In genomic region chr18:60693426-60693825, GRCh38 we compare ENCODE assay signal across 30 cellular contexts.
DNase-seq lines count a peak whose midpoint lies in the region; ATAC-seq, FAIRE-seq and TF ChIP-seq lines count a peak whose summit lies in the region.
"Had no signal": no experiment of that assay in that cellular context is flagged by ENCODE, and none has a peak within 500 bp of the region (broad histone marks: within the 10 kb centered on the region; RNA-seq: fewer than 3 reads in every experiment).

No MANE protein-coding gene starts in this region.

- no peaks in the 10 kb centered on the region for H3K4me1 Mint-ChIP-seq in T-helper 2 cell treated with Interferon-gamma antibody and Interleukin-4, amounts not matched to agents 5 μg/mL and 100 μg/mL, for 36 hours (ENCODE audit: low read depth)
- H3K4me1 Mint-ChIP-seq: activated B cell treated with CpG ODN at 0.5 μM for 24 hours, brain, mesothelial cell of epicardium, naive B cell had no signal

- ATAC-seq in foreskin keratinocyte = peak; percentile 100
- no peak for ATAC-seq in GM18519 (IDR thresholded peaks at IDR 0.05; ENCODE audit: low FRiP score, unreplicated experiment)
- ATAC-seq: activated T-cell treated with anti-CD3 and anti-CD28 coated beads, Interleukin-2, amount 50 U/mL, for 72 hours; CD8-positive, alpha-beta T cell; gastroesophageal sphincter; left ventricle myocardium superior had no signal

- DNase-seq in D721Med (ENCODE audit: insufficient read length, low spot score) = no peak
- DNase-seq in NCI-H69 (lab: John Stamatoyannopoulos, UW) = peak; percentile 36
- peak; percentile 40 for DNase-seq in brain microvascular endothelial cell
- peak; percentile 89 to 97 for DNase-seq in foreskin keratinocyte
- no peak for DNase-seq in T-helper 2 cell treated with Interferon-gamma antibody and Interleukin-4, amounts not matched to agents 5 μg/mL and 100 μg/mL, for 36 hours (ENCODE audit: low spot score)
- DNase-seq in SHP77 treated with DMSO at 0.1 percent for 48 hours (lab: John Stamatoyannopoulos, UW) = no peak
- no peak for DNase-seq in kidney glomerular epithelial cell (lab: John Stamatoyannopoulos, UW)
- DNase-seq: activated B cell treated with CpG ODN at 0.5 μM for 24 hours; activated CD4-positive, alpha-beta T cell treated with anti-CD3 and anti-CD28 coated beads, Interleukin-2, amount 50 U/mL, for 4 hours; activated naive CD4-positive, alpha-beta T cell; activated T-cell treated with anti-CD3 and anti-CD28 coated beads, Interleukin-2, amount 50 U/mL, for 72 hours; CD8-positive, alpha-beta T cell; effector CD4-positive, alpha-beta T cell; erythroblast; GDM1; HCEC 1CT; naive B cell; NCI-H2081; NCI-H345; NCI-H82; SHP77; spleen; stimulated activated CD4-positive, alpha-beta T cell treated with anti-CD3 and anti-CD28 coated beads, Interleukin-2, amount 100 ng/mL, for 48 hours; transverse colon had no signal

- H3K36me3 Mint-ChIP-seq in T-helper 2 cell treated with Interferon-gamma antibody and Interleukin-4, amounts not matched to agents 5 μg/mL and 100 μg/mL, for 36 hours (ENCODE audit: low read depth) = no peaks in the 10 kb centered on the region
- H3K36me3 Mint-ChIP-seq: brain; CD8-positive, alpha-beta T cell; mesothelial cell of epicardium; naive B cell had no signal

- no peaks in the 10 kb centered on the region for H3K27me3 ChIP-seq in brain microvascular endothelial cell (replicated peaks)
- no peaks in the 10 kb centered on the region for H3K27me3 ChIP-seq in foreskin keratinocyte
- H3K27me3 ChIP-seq: gastroesophageal sphincter, spleen, transverse colon had no signal

- no peaks in the 10 kb centered on the region for H3K36me3 ChIP-seq in brain microvascular endothelial cell (replicated peaks)
- H3K36me3 ChIP-seq: gastroesophageal sphincter, spleen, transverse colon had no signal

- no peaks in the 10 kb centered on the region for H3K27me3 Mint-ChIP-seq in T-helper 2 cell treated with Interferon-gamma antibody and Interleukin-4, amounts not matched to agents 5 μg/mL and 100 μg/mL, for 36 hours (ENCODE audit: low read depth)
- H3K27me3 Mint-ChIP-seq: activated B cell treated with CpG ODN at 0.5 μM for 24 hours, naive B cell had no signal

- no peak for TF ChIP-seq CTCF in D721Med (IDR thresholded peaks at IDR 0.05; ENCODE audit: insufficient read depth, missing control alignments)
- no peak for TF ChIP-seq CTCF in brain microvascular endothelial cell (IDR thresholded peaks at IDR 0.05; ENCODE audit: low read depth, low read length, missing control alignments)
- TF ChIP-seq CTCF in foreskin keratinocyte (conservative IDR thresholded peaks at IDR 0.05) = no peak

- H3K27ac ChIP-seq in brain microvascular endothelial cell (no peak overlapping the region), foreskin keratinocyte (no peak overlapping the region)
- H3K27ac ChIP-seq: gastroesophageal sphincter, spleen, transverse colon had no signal

- in situ Hi-C loops in brain microvascular endothelial cell (cut with HindIII; ENCODE audit: low pct_ligation_motif_present, low sequenced_read_pairs) = no loop called here

- no peak overlapping the region for H3K4me3 ChIP-seq in brain microvascular endothelial cell (ENCODE audit: low read depth, low read length)
- H3K4me3 ChIP-seq: gastroesophageal sphincter, spleen, transverse colon had no signal

- FAIRE-seq in D721Med (lab: Jason Lieb, UNC) = peak; percentile 97
- FAIRE-seq: islet of Langerhans had no signal

- no peaks in the 10 kb centered on the region for H3K9me3 Mint-ChIP-seq in T-helper 2 cell treated with Interferon-gamma antibody and Interleukin-4, amounts not matched to agents 5 μg/mL and 100 μg/mL, for 36 hours
- H3K9me3 Mint-ChIP-seq: activated B cell treated with CpG ODN at 0.5 μM for 24 hours; activated T-cell treated with anti-CD3 and anti-CD28 coated beads, Interleukin-2, amount 50 U/mL, for 72 hours; brain; CD8-positive, alpha-beta T cell; mesothelial cell of epicardium had no signal

- no peak overlapping the region for H3K4me3 Mint-ChIP-seq in T-helper 2 cell treated with Interferon-gamma antibody and Interleukin-4, amounts not matched to agents 5 μg/mL and 100 μg/mL, for 36 hours
- H3K4me3 Mint-ChIP-seq: activated B cell treated with CpG ODN at 0.5 μM for 24 hours; activated T-cell treated with anti-CD3 and anti-CD28 coated beads, Interleukin-2, amount 50 U/mL, for 72 hours; brain; CD8-positive, alpha-beta T cell; mesothelial cell of epicardium; naive B cell had no signal

- H3K27ac Mint-ChIP-seq in T-helper 2 cell treated with Interferon-gamma antibody and Interleukin-4, amounts not matched to agents 5 μg/mL and 100 μg/mL, for 36 hours = no peak overlapping the region
- H3K27ac Mint-ChIP-seq: activated B cell treated with CpG ODN at 0.5 μM for 24 hours; activated T-cell treated with anti-CD3 and anti-CD28 coated beads, Interleukin-2, amount 50 U/mL, for 72 hours; brain; CD8-positive, alpha-beta T cell; mesothelial cell of epicardium; naive B cell had no signal

- peaks cover 7% of the 10 kb centered on the region for H3K4me1 ChIP-seq in foreskin keratinocyte
- H3K4me1 ChIP-seq: gastroesophageal sphincter, spleen, transverse colon had no signal

Comparison
In these comparisons a context has a peak if more than half of its experiments do, and no peak if none do; other contexts are left out.
1. DNase-seq: peak in NCI-H69 (single experiment), brain microvascular endothelial cell (single experiment) and foreskin keratinocyte (2 of 2); none in D721Med (single experiment), T-helper 2 cell treated with Interferon-gamma antibody and Interleukin-4, amounts not matched to agents 5 μg/mL and 100 μg/mL, for 36 hours (single experiment), SHP77 treated with DMSO at 0.1 percent for 48 hours (single experiment) and kidney glomerular epithelial cell (single experiment).